In the genomic region with DNA sequence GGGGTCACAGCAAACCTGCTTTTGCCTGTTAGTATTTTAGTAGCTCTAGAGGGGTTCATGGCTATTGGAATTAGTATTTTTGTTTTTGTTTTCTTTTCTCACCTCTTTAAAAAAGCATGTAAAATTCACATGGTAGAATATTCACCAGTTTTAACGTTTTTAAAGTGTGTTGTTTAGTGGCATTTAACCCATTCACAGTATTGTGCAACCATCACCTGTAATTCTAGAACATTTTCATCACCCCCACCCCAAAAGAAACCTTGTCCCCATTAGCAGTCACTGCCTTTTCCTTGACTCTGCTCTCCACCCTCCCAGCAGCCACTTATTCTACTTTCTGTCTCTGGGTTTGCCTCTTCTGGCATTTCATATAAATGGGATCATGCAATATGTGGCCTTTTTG, we compare ENCODE assay signal across 1 cellular context.
TF ChIP-seq lines count a peak whose summit lies in the region.

No MANE protein-coding gene starts in this region.

TF ChIP-seq in GM12891, 5 proteins besides CTCF, POLR2A, EP300 and RAD21:
- TF ChIP-seq PAX5 (IDR thresholded peaks at IDR 0.05; ENCODE audit: insufficient read depth, low read length, severe bottlenecking) (no peak), TAF1 (IDR thresholded peaks at IDR 0.05; ENCODE audit: low read depth, low read length) (no peak), POLR2AphosphoS5 (IDR thresholded peaks at IDR 0.05; ENCODE audit: low read depth, low read length) (no peak), POU2F2 (IDR thresholded peaks at IDR 0.05; ENCODE audit: low read depth, low read length) (no peak), SPI1 (IDR thresholded peaks at IDR 0.05; ENCODE audit: low read depth, low read length) (no peak)
TF ChIP-seq in GM12891: peak in this region for 0.
